19 cellular contexts compared by ENCODE assay signal in the genomic region with DNA sequence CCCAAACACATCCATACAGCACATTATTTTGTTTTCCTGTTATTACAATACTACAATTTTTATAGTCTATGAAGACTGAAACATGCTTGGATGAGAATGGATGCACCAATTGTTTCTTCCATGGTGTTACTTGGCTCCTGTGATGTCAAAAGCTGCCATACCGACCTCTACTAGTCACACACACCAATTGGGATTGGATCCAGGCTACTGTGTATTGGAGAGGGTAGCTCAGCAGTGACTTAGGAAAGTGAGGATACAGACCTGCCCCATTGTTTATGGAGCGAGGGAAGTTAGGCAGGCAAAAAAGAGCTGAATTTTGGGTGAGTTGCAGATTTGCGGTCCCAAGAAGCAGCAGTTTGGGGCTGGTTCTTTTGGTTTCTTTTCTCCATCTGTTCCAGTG. TPM values are rescaled to one million over a fixed set of nuclear protein-coding genes. Genes with fewer than 3 reads are reported as not detected.
DNase-seq lines count a peak whose midpoint lies in the region; ATAC-seq and TF ChIP-seq lines count a peak whose summit lies in the region.
"Had no signal": no experiment of that assay in that cellular context is flagged by ENCODE, and none has a peak within 500 bp of the region (broad histone marks: within the 10 kb centered on the region; RNA-seq: fewer than 3 reads in every experiment).

No MANE protein-coding gene starts in this region.

- H3K27ac ChIP-seq in GM23338 (ENCODE audit: low read depth): no peak overlapping the region
- H3K27ac ChIP-seq in psoas muscle: no peak overlapping the region
- H3K27ac ChIP-seq: Peyer's patch, SK-N-MC had no signal

- no peaks in the 10 kb centered on the region for H3K79me2 ChIP-seq in GM23338 (replicated peaks; ENCODE audit: insufficient read depth)

- no peaks in the 10 kb centered on the region for H3K27me3 Mint-ChIP-seq in GM23338 (ENCODE audit: insufficient read depth, low read depth, poor library complexity)
- H3K27me3 Mint-ChIP-seq in glutamatergic neuron (ENCODE audit: unreplicated experiment): peaks cover 2% of the 10 kb centered on the region
- H3K27me3 Mint-ChIP-seq: CD4-positive, alpha-beta memory T cell had no signal

- H2AFZ ChIP-seq in GM23338: no peak overlapping the region

- H3K9me3 ChIP-seq in psoas muscle: no peaks in the 10 kb centered on the region
- H3K9me3 ChIP-seq: Peyer's patch had no signal

- H3K4me1 ChIP-seq in GM23338 (ENCODE audit: insufficient read depth): no peaks in the 10 kb centered on the region
- H3K4me1 ChIP-seq in psoas muscle: no peaks in the 10 kb centered on the region
- H3K4me1 ChIP-seq: Peyer's patch had no signal

- H3K27ac Mint-ChIP-seq in GM23338 (no peak overlapping the region), glutamatergic neuron (ENCODE audit: unreplicated experiment) (peak overlapping the region; percentile 62)
- H3K27ac Mint-ChIP-seq: CD4-positive, alpha-beta memory T cell; HFFc6 had no signal

- peak; percentile 67 for ATAC-seq in GM23338
- ATAC-seq in psoas muscle: peak in 3 of 4 donors; percentile 64 to 79 (median 77)
- ATAC-seq: Right ventricle myocardium inferior had no signal

- no peak overlapping the region for H3K4me2 ChIP-seq in GM23338

- H3K4me3 Mint-ChIP-seq in GM23338: no peak overlapping the region
- H3K4me3 Mint-ChIP-seq in glutamatergic neuron (ENCODE audit: unreplicated experiment): peak overlapping the region; percentile 7
- H3K4me3 Mint-ChIP-seq: CD4-positive, alpha-beta memory T cell; HFFc6 had no signal

- 67 to 74% (median 70%) methylated on average over 3 of the region's 3 CpGs for WGBS in psoas muscle, 3 donors

- H3K9me2 ChIP-seq in GM23338 (ENCODE audit: insufficient read depth): no peaks in the 10 kb centered on the region

- no peaks in the 10 kb centered on the region for H3F3A ChIP-seq in GM23338 (replicated peaks; ENCODE audit: low read depth)

- H3K27me3 ChIP-seq in GM23338 (ENCODE audit: insufficient read depth): no peaks in the 10 kb centered on the region
- peaks cover 0 to 2% (median 0%) of the 10 kb centered on the region in 3 donors for H3K27me3 ChIP-seq in psoas muscle (ENCODE audit: insufficient read depth in 3 of 3, low read length in 2 of 3)
- H3K27me3 ChIP-seq: Peyer's patch had no signal

- no peaks in the 10 kb centered on the region for H3K4me1 Mint-ChIP-seq in GM23338
- peaks cover 37% of the 10 kb centered on the region for H3K4me1 Mint-ChIP-seq in glutamatergic neuron (ENCODE audit: low read depth, unreplicated experiment)
- H3K4me1 Mint-ChIP-seq: CD4-positive, alpha-beta memory T cell had no signal

- H3K9me3 Mint-ChIP-seq in GM23338 (no peaks in the 10 kb centered on the region), glutamatergic neuron (ENCODE audit: unreplicated experiment) (peaks cover 3% of the 10 kb centered on the region)
- H3K9me3 Mint-ChIP-seq: CD4-positive, alpha-beta memory T cell; HFFc6 had no signal

- no peaks in the 10 kb centered on the region for H4K20me1 ChIP-seq in GM23338 (replicated peaks; ENCODE audit: insufficient read depth)

- no peaks in the 10 kb centered on the region for H3K36me3 ChIP-seq in GM23338 (ENCODE audit: insufficient read depth)
- H3K36me3 ChIP-seq in psoas muscle (ENCODE audit: insufficient read depth in 1 of 2, low read depth in 1 of 2): no peaks in the 10 kb centered on the region
- H3K36me3 ChIP-seq: Peyer's patch had no signal

- H3K4me3 ChIP-seq in GM23338 (no peak overlapping the region), psoas muscle (no peak overlapping the region)
- H3K4me3 ChIP-seq: Peyer's patch, SK-N-MC had no signal

- H3K36me3 Mint-ChIP-seq in GM23338 (ENCODE audit: low read depth) (no peaks in the 10 kb centered on the region), glutamatergic neuron (ENCODE audit: unreplicated experiment) (no peaks in the 10 kb centered on the region)
- H3K36me3 Mint-ChIP-seq: CD4-positive, alpha-beta memory T cell had no signal

- intact Hi-C loops in psoas muscle (cut with DNase I): no loop called here

- TF ChIP-seq CTCF in GM23338 (conservative IDR thresholded peaks at IDR 0.05; ENCODE audit: low read depth in 2 of 2) (no peak), glutamatergic neuron (IDR thresholded peaks at IDR 0.05; ENCODE audit: partially characterized antibody, unreplicated experiment) (no peak), psoas muscle (IDR thresholded peaks at IDR 0.05) (no peak)

- DNase-seq in EH (ENCODE audit: low read depth) (peak; percentile 27), GM23338 (ENCODE audit: low spot score) (peak; percentile 8), glutamatergic neuron (no peak), psoas muscle (no peak), NCI-H82 treated with DMSO at 0.1 percent for 48 hours (lab: John Stamatoyannopoulos, UW; ENCODE audit: unreplicated experiment) (no peak), SIG-M5 (lab: John Stamatoyannopoulos, UW) (no peak)
- no peak for DNase-seq in activated naive CD4-positive, alpha-beta T cell (lab: John Stamatoyannopoulos, UW)
- DNase-seq: CD4-positive, alpha-beta memory T cell; DMS153; HFFc6; KG1; NCI-H1417; NCI-H187; NCI-H2107; NCI-H510A; NCI-H82; Peyer's patch had no signal

TF ChIP-seq in GM23338, 12 proteins besides CTCF, POLR2A, EP300 and RAD21:
- TF ChIP-seq CREB1 (CRISPR knock-in tag; IDR thresholded peaks at IDR 0.05; ENCODE audit: low read depth) (no peak), REST (IDR thresholded peaks at IDR 0.05; ENCODE audit: unreplicated experiment) (no peak), ZNF114 (CRISPR knock-in tag; IDR thresholded peaks at IDR 0.05) (no peak), JUNB (IDR thresholded peaks at IDR 0.05; ENCODE audit: unreplicated experiment) (no peak), STAT1 (IDR thresholded peaks at IDR 0.05; ENCODE audit: unreplicated experiment) (no peak), EZH2phosphoT487 (IDR thresholded peaks at IDR 0.05; ENCODE audit: unreplicated experiment) (no peak), NANOG (IDR thresholded peaks at IDR 0.05; ENCODE audit: borderline replicate concordance) (no peak), POLR2AphosphoS5 (IDR thresholded peaks at IDR 0.05; ENCODE audit: low read depth) (no peak)

RNA-seq across cellular contexts. Expression of gene AKAP6, which starts 30.8 kb away (rescaled TPM):
- 0.38 and 0.43 TPM in 2 replicates for total RNA-seq in GM23338 (2014; rRNA removed; shearing (Covaris generic))
- polyA plus RNA-seq in GM23338 (2016; fragmentation: Nextera tagmentation; extraction: Ambion mirVana) (0.16 and 0.42 TPM in 2 replicates), psoas muscle (10 to 100 TPM in 2 of 3 donors, 1 to 10 TPM in 1; 9.1 to 15.5 (median 14.3) TPM)
- total RNA-seq in glutamatergic neuron (ENCODE audit: unreplicated experiment) (600 TPM), psoas muscle (100 to 1,000 TPM; 113 to 173 (median 152) TPM)

Comparison
In these comparisons a context has a peak if more than half of its experiments do, and no peak if none do; other contexts are left out.
1. DNase-seq: peak in EH (single experiment) and GM23338 (single experiment); none in glutamatergic neuron (single experiment), psoas muscle (0 of 2), NCI-H82 treated with DMSO at 0.1 percent for 48 hours (single experiment), SIG-M5 (single experiment) and activated naive CD4-positive, alpha-beta T cell (0 of 4).
2. RNA of gene AKAP6, which starts 30.8 kb away (total RNA-seq): 600 TPM in glutamatergic neuron (single experiment) and 113 to 173 TPM in psoas muscle; 0.38 to 0.43 TPM in GM23338; every median in the first group is over 10 times any median in the second.